In the genomic region with DNA sequence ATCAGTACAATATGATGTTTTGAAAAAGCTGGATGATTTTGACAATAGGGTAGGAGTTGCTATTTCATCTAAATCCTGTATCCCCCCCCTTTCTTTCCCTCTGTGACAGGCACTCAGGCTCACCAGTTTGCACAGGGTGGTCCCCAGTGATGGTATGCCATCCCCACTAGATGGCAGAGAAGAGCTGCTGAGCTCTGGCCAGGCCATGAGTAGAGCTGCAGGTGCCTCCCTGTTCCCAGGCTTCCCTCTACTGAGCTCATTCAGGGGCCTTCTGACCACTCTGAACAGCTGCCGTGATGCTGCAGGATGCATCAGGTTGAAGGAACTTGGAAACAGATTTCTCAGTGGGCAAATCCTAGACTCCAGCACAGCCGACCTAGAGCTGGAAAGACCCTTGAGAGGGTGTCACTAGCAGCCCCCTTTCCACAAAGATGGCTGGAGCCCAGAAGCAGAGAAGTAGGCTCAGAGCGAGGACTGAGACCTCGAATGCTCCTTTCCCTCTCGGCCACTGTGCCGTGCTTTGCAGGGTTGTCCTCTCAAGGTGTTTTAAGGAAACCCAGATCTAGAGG, we compare ENCODE assay signal across 8 cellular contexts. TPM values are rescaled to one million over a fixed set of nuclear protein-coding genes. Genes with fewer than 3 reads are reported as not detected.
DNase-seq lines count a peak whose midpoint lies in the region; ATAC-seq and TF ChIP-seq lines count a peak whose summit lies in the region.

No MANE protein-coding gene starts in this region.

- TF ChIP-seq POLR2A in testis (IDR thresholded peaks at IDR 0.05): no peak

- H3K4me1 Mint-ChIP-seq in CD14-positive monocyte: peaks cover 8% of the 10 kb centered on the region
- peaks cover 3% of the 10 kb centered on the region for H3K4me1 Mint-ChIP-seq in activated CD8-positive, alpha-beta T cell treated with anti-CD3 and anti-CD28 coated beads for 36 hours (ENCODE audit: low read depth)

- H3K4me1 ChIP-seq in testis: no peaks in the 10 kb centered on the region

- H3K36me3 ChIP-seq in testis (ENCODE audit: low read depth, missing control alignments): no peaks in the 10 kb centered on the region

- POLR2A ChIA-PET in activated CD8-positive, alpha-beta T cell treated with anti-CD3 and anti-CD28 coated beads for 36 hours (lab: Charles Lee): interaction anchor here (1.4 kb wide), 1 partner anchor 12 kb away, joined by 4 read pairs; no protein-coding TSS in a partner anchor

- CTCF ChIA-PET in activated CD8-positive, alpha-beta T cell treated with anti-CD3 and anti-CD28 coated beads for 36 hours (lab: Charles Lee): interaction anchor here (0.6 to 1.9 kb wide), 39 partner anchors 8 to 444 kb away, joined by 3 to 11 read pairs (median 4); a partner anchor contains a TSS

- H3K4me3 Mint-ChIP-seq in CD14-positive monocyte: no peak overlapping the region
- no peak overlapping the region for H3K4me3 Mint-ChIP-seq in activated CD8-positive, alpha-beta T cell treated with anti-CD3 and anti-CD28 coated beads for 36 hours

- peaks cover 18 to 27% (median 25%) of the 10 kb centered on the region in 7 donors for H3K9me3 Mint-ChIP-seq in CD14-positive monocyte
- no peaks in the 10 kb centered on the region for H3K9me3 Mint-ChIP-seq in activated CD8-positive, alpha-beta T cell treated with anti-CD3 and anti-CD28 coated beads for 36 hours

- H3K4me3 ChIP-seq in epithelial cell of esophagus (ENCODE audit: low read length) (no peak overlapping the region), testis (no peak overlapping the region)

- intact Hi-C loops in CD14-positive monocyte (cut with micrococcal nuclease) (loop anchor here in 1 of 2 donors (5.0 kb wide), 1 partner anchor 449 kb away; no protein-coding TSS in a partner anchor), testis (cut with DNase I; ENCODE audit: low total_unique reads) (no loop called here)
- intact Hi-C loops in activated CD8-positive, alpha-beta T cell treated with anti-CD3 and anti-CD28 coated beads for 36 hours (cut with micrococcal nuclease): no loop called here

- ATAC-seq in GM19035 (IDR thresholded peaks at IDR 0.05; ENCODE audit: unreplicated experiment) (peak; percentile 76), HG03442 (IDR thresholded peaks at IDR 0.05; ENCODE audit: unreplicated experiment) (peak; percentile 77)
- peak; percentile 98 for ATAC-seq in activated CD8-positive, alpha-beta T cell treated with anti-CD3 and anti-CD28 coated beads for 36 hours

- peak overlapping the region in 1 of 7 donors; percentile 11 for H3K27ac Mint-ChIP-seq in CD14-positive monocyte
- H3K27ac Mint-ChIP-seq in activated CD8-positive, alpha-beta T cell treated with anti-CD3 and anti-CD28 coated beads for 36 hours: no peak overlapping the region

- no peaks in the 10 kb centered on the region for H3K9me3 ChIP-seq in testis

- no peaks in the 10 kb centered on the region for H3K27me3 ChIP-seq in testis

- WGBS in testis, 2 donors: 56 to 83% methylated on average over 4 to 6 of the region's 6 CpGs

- TF ChIP-seq CTCF in CD14-positive monocyte (IDR thresholded peaks at IDR 0.05): peak; percentile 72
- peak; percentile 73 for TF ChIP-seq CTCF in activated CD8-positive, alpha-beta T cell treated with anti-CD3 and anti-CD28 coated beads for 36 hours (IDR thresholded peaks at IDR 0.05)
- peak; percentile 79 for TF ChIP-seq CTCF in epithelial cell of esophagus (IDR thresholded peaks at IDR 0.05; ENCODE audit: insufficient read depth, low read depth, low read length, missing control alignments)
- TF ChIP-seq CTCF in testis (IDR thresholded peaks at IDR 0.05): peak in 2 of 3 experiments; percentile 48 to 63

- H3K36me3 Mint-ChIP-seq in CD14-positive monocyte: peaks cover 27 to 55% of the 10 kb centered on the region in 2 donors
- H3K36me3 Mint-ChIP-seq in activated CD8-positive, alpha-beta T cell treated with anti-CD3 and anti-CD28 coated beads for 36 hours (ENCODE audit: low read depth): peaks cover 15% of the 10 kb centered on the region

- no peak overlapping the region for H3K27ac ChIP-seq in testis

- no peak for DNase-seq in CD14-positive monocyte (ENCODE audit: low spot score)
- peak; percentile 36 for DNase-seq in NCI-H526 treated with DMSO at 0.1 percent for 48 hours (lab: John Stamatoyannopoulos, UW)
- peak; percentile 67 for DNase-seq in activated CD8-positive, alpha-beta T cell treated with anti-CD3 and anti-CD28 coated beads for 36 hours
- peak; percentile 63 for DNase-seq in epithelial cell of esophagus (ENCODE audit: low read depth)
- DNase-seq in myocyte (ENCODE audit: low read depth): peak; percentile 88
- peak; percentile 59 for DNase-seq in testis

- no peaks in the 10 kb centered on the region for H3K27me3 Mint-ChIP-seq in CD14-positive monocyte (ENCODE audit: low read depth in 3 of 3)
- no peaks in the 10 kb centered on the region for H3K27me3 Mint-ChIP-seq in activated CD8-positive, alpha-beta T cell treated with anti-CD3 and anti-CD28 coated beads for 36 hours

RNA-seq across cellular contexts. Expression of a gene that starts 45.1 kb away (rescaled TPM):
- polyA plus RNA-seq in CD14-positive monocyte: not detected
- total RNA-seq in activated CD8-positive, alpha-beta T cell treated with anti-CD3 and anti-CD28 coated beads for 36 hours: under 1 TPM; 0.56 to 0.65 TPM
- total RNA-seq in myocyte: 0.35 TPM in 1 of 2 replicates, not detected in the other
- polyA plus RNA-seq in myocyte (2012): 0.10 TPM
- 10 to 100 TPM in 1 of 2 donors, 1 to 10 TPM in 1; 7.3 to 13.7 TPM for total RNA-seq in testis
- 16.0 TPM for polyA plus RNA-seq in testis (ENCODE audit: insufficient read depth, low read depth, low replicate concordance)

RNA-seq across cellular contexts. Expression of a gene that starts 56.4 kb away (rescaled TPM):
- 10 to 100 TPM; 25.6 to 30.1 TPM for polyA plus RNA-seq in CD14-positive monocyte
- total RNA-seq in activated CD8-positive, alpha-beta T cell treated with anti-CD3 and anti-CD28 coated beads for 36 hours: 10 to 100 TPM; 38.9 to 44.5 TPM
- 15.9 and 16.1 TPM in 2 replicates for total RNA-seq in myocyte
- 15.8 TPM for polyA plus RNA-seq in myocyte (2012)
- 10 to 100 TPM; 26.0 to 27.6 TPM for total RNA-seq in testis
- 30.3 TPM for polyA plus RNA-seq in testis (ENCODE audit: insufficient read depth, low read depth, low replicate concordance)

RNA-seq across cellular contexts. Expression of a gene that starts 56.6 kb away (rescaled TPM):
- polyA plus RNA-seq in CD14-positive monocyte (1 to 10 TPM; 3.3 to 3.6 TPM), testis (ENCODE audit: insufficient read depth, low read depth, low replicate concordance) (218 TPM)
- 10 to 100 TPM; 18.9 to 20.4 TPM for total RNA-seq in activated CD8-positive, alpha-beta T cell treated with anti-CD3 and anti-CD28 coated beads for 36 hours
- total RNA-seq in myocyte (8.1 and 10.7 TPM in 2 replicates), testis (100 to 1,000 TPM; 125 to 168 TPM)
- polyA plus RNA-seq in myocyte (2012): 21.7 TPM

Comparison
In these comparisons a context has a peak if more than half of its experiments do, and no peak if none do; other contexts are left out.
1. RNA of a gene that starts 56.6 kb away (total RNA-seq): 125 to 168 TPM in testis; 18.9 to 20.4 TPM in activated CD8-positive, alpha-beta T cell treated with anti-CD3 and anti-CD28 coated beads for 36 hours and 8.1 to 10.7 TPM in myocyte; every median in the first group is over 4 times any median in the second.
2. Peak in every context shown above with its lines, with median percentiles within 50 percentile points of each other: CTCF ChIP-seq and ATAC-seq.